In genomic region chr10:74047871-74048270, GRCh38 we compare ENCODE assay signal across 10 cellular contexts. TPM values are rescaled to one million over a fixed set of nuclear protein-coding genes. Genes with fewer than 3 reads are reported as not detected.
A peak's percentile ranks its signal among the peaks of the same experiment; 100 is the strongest.
DNase-seq lines count a peak whose midpoint lies in the region; ATAC-seq and TF ChIP-seq lines count a peak whose summit lies in the region.
"Had no signal": no experiment of that assay in that cellular context is flagged by ENCODE, and none has a peak within 500 bp of the region (broad histone marks: within the 10 kb centered on the region; RNA-seq: fewer than 3 reads in every experiment).

No MANE protein-coding gene starts in this region.

- no TSS peak for BruUV-seq in A673 (replicated peaks; lab: Mats Ljungman, UMichigan)

- H3K4me1 ChIP-seq in A673 (ENCODE audit: insufficient read depth, low read length, poor library complexity, severe bottlenecking) = peaks cover 46% of the 10 kb centered on the region

- H3K27ac ChIP-seq in A673 (ENCODE audit: low read depth, low read length, poor library complexity, severe bottlenecking) = peak overlapping the region; percentile 81
- peak overlapping the region; percentile 66 for H3K27ac ChIP-seq in HL-60 (replicated peaks)

- peaks cover 19% of the 10 kb centered on the region for H3K36me3 ChIP-seq in A673 (ENCODE audit: insufficient read depth, low read length, poor library complexity, severe bottlenecking)

- H3K27me3 ChIP-seq in A673 (replicated peaks; ENCODE audit: insufficient read depth, low read depth, low read length, poor library complexity) (no peaks in the 10 kb centered on the region), HL-60 (ENCODE audit: insufficient read depth, poor library complexity, severe bottlenecking) (no peaks in the 10 kb centered on the region)

- DNase-seq in A673 (ENCODE audit: low spot score) (peak; percentile 74), HL-60 (ENCODE audit: low read depth in 1 of 2, low spot score in 1 of 2) (peak in 1 of 2 experiments; percentile 65), SKM-1 (lab: John Stamatoyannopoulos, UW; ENCODE audit: unreplicated experiment) (peak; percentile 45), left colon (no peak), NCI-H146 (lab: John Stamatoyannopoulos, UW) (no peak), midbrain (lab: John Stamatoyannopoulos, UW) (no peak)
- DNase-seq: activated naive CD4-positive, alpha-beta T cell treated with anti-CD3 and anti-CD28 coated beads, Interleukin-2, amount 10 ng/mL, durations not matched to agents 7 days and 5 days; CD8-positive, alpha-beta memory T cell had no signal

- H3K9me3 ChIP-seq in A673 (ENCODE audit: low read depth, low read length, poor library complexity, severe bottlenecking) = no peaks in the 10 kb centered on the region

- POLR2A ChIA-PET in A673 (lab: Charles Lee; ENCODE audit: low non-redundant PET) = interaction anchor here (0.6 kb wide), 1 partner anchor 145 kb away, joined by 4 read pairs; no protein-coding TSS in a partner anchor

- TF ChIP-seq CTCF in A673 (conservative IDR thresholded peaks at IDR 0.05; ENCODE audit: low read depth, low read length) = no peak
- TF ChIP-seq CTCF in HL-60 (IDR thresholded peaks at IDR 0.05; ENCODE audit: insufficient read depth, low read length) = no peak

- no peak overlapping the region for H3K4me3 ChIP-seq in A673 (ENCODE audit: low read depth, low read length, poor library complexity, severe bottlenecking)
- no peak overlapping the region for H3K4me3 ChIP-seq in HL-60 (replicated peaks; ENCODE audit: insufficient read depth, low read length)

- CTCF ChIA-PET in A673 (lab: Charles Lee) = interaction anchor here (1.0 kb wide), 1 partner anchor 13 kb away, joined by 3 read pairs; no protein-coding TSS in a partner anchor

- ATAC-seq in left colon (peak; percentile 54), HG03196 (IDR thresholded peaks at IDR 0.05; ENCODE audit: unreplicated experiment) (no peak), GM18502 (IDR thresholded peaks at IDR 0.05; ENCODE audit: poor library complexity, unreplicated experiment) (no peak)

- intact Hi-C loops in A673 (cut with micrococcal nuclease; ENCODE audit: unreplicated experiment) (no loop called here), left colon (cut with DNase I, micrococcal nuclease) (no loop called here)

RNA-seq across cellular contexts. Expression of gene VCL, which starts 50.0 kb away (rescaled TPM):
- total RNA-seq in A673 (2021) (159 and 176 TPM in 2 replicates), left colon (100 to 1,000 TPM; 122 to 123 TPM)

Comparison
In these comparisons a context has a peak if more than half of its experiments do, and no peak if none do; other contexts are left out.
1. DNase-seq: peak in A673 (single experiment) and SKM-1 (single experiment); none in left colon (0 of 2), NCI-H146 (single experiment) and midbrain (single experiment).